ENCODE assay signal across 18 cellular contexts in the genomic region with DNA sequence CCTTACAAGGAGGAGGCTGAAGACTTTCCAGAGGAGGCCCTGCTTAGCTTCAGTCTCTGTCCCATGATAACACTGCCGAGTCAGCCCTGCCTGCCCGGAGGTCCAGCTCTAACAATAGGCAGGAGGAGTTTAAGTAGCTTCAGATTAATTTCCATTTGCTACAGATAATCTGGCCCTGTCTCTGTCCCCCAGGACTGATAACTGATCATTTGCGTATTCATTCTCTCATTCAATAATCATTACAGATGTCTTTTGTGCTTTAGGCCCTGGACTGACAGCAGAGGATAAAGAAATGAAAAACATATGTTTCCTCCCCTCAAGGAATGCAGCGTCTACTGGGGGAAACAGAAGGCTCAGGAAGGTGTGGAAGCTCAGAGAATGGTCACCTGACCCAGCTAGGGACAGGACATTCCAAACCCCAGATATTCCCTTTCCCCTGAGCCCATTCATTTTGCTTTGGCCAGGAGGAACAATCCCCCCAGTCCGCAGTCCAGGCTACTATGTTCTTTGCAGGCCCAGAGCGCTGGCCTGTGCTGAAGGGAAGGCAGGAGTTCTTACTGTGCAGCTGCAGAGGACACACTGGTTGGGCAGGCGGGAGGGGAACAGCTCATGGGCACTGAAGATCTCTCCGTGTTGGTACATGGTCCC. TPM values are rescaled to one million over a fixed set of nuclear protein-coding genes. Genes with fewer than 3 reads are reported as not detected.
DNase-seq lines count a peak whose midpoint lies in the region; ATAC-seq, FAIRE-seq and TF ChIP-seq lines count a peak whose summit lies in the region.
"Had no signal": no experiment of that assay in that cellular context is flagged by ENCODE, and none has a peak within 500 bp of the region (broad histone marks: within the 10 kb centered on the region; RNA-seq: fewer than 3 reads in every experiment).

No MANE protein-coding gene starts in this region.

- TF ChIP-seq CTCF in GM23338 (conservative IDR thresholded peaks at IDR 0.05; ENCODE audit: low read depth in 2 of 2) = no peak
- no peak for TF ChIP-seq CTCF in astrocyte (IDR thresholded peaks at IDR 0.05; ENCODE audit: insufficient read depth, low read depth, low read length)

- peak overlapping the region; percentile 20 for H2BK120ac ChIP-seq in trophoblast cell (ENCODE audit: insufficient read depth, low read length, poor library complexity)

- H2AK5ac ChIP-seq in trophoblast cell (ENCODE audit: low read length) = no peak overlapping the region

- H3K4me3 ChIP-seq in GM23338 (no peak overlapping the region), astrocyte (ENCODE audit: insufficient read depth, low read depth, low read length) (no peak overlapping the region), trophoblast cell (ENCODE audit: low read depth, low read length) (no peak overlapping the region)
- H3K4me3 ChIP-seq: pancreas had no signal

- H3F3A ChIP-seq in GM23338 (replicated peaks; ENCODE audit: low read depth) = no peaks in the 10 kb centered on the region

- H2BK5ac ChIP-seq in trophoblast cell (ENCODE audit: low read depth, low read length, poor library complexity) = no peak overlapping the region

- H3K27me3 Mint-ChIP-seq in GM23338 (ENCODE audit: insufficient read depth, low read depth, poor library complexity) (peaks cover 19% of the 10 kb centered on the region), astrocyte (ENCODE audit: low read depth, unreplicated experiment) (peaks cover 38% of the 10 kb centered on the region)
- peaks cover 1% of the 10 kb centered on the region for H3K27me3 Mint-ChIP-seq in activated T-helper 1 cell treated with anti-CD3 and anti-CD28 coated beads, Interleukin-12 subunit alpha, Interleukin-12 subunit beta, Interleukin-2, Interleukin-4 antibody, amounts not matched to agents 30 ng/mL and 10 ng/mL and 1 ng/mL, durations not matched to agents 14 hours and 24 hours and 36 hours (ENCODE audit: insufficient read depth)
- H3K27me3 Mint-ChIP-seq in naive thymus-derived CD8-positive, alpha-beta T cell = peaks cover 0 to 2% (median 0%) of the 10 kb centered on the region in 5 donors

- H3K4me3 Mint-ChIP-seq in GM23338 = no peak overlapping the region
- H3K4me3 Mint-ChIP-seq in astrocyte (ENCODE audit: unreplicated experiment) = no peak overlapping the region
- H3K4me3 Mint-ChIP-seq in activated T-helper 1 cell treated with anti-CD3 and anti-CD28 coated beads, Interleukin-12 subunit alpha, Interleukin-12 subunit beta, Interleukin-2, Interleukin-4 antibody, amounts not matched to agents 30 ng/mL and 10 ng/mL and 1 ng/mL, durations not matched to agents 14 hours and 24 hours and 36 hours = no peak overlapping the region
- H3K4me3 Mint-ChIP-seq in naive thymus-derived CD8-positive, alpha-beta T cell = no peak overlapping the region

- H4K91ac ChIP-seq in trophoblast cell (ENCODE audit: low read depth, low read length) = no peak overlapping the region

- FAIRE-seq in astrocyte (lab: Jason Lieb, UNC) = no peak
- FAIRE-seq: GM12891, pancreas had no signal

- H3K36me3 ChIP-seq in GM23338 (ENCODE audit: insufficient read depth) (no peaks in the 10 kb centered on the region), astrocyte (ENCODE audit: insufficient read depth, low read length) (no peaks in the 10 kb centered on the region), trophoblast cell (ENCODE audit: control insufficient read depth in 1 of 2, insufficient read depth in 2 of 2, low read length in 2 of 2) (no peaks in the 10 kb centered on the region)
- H3K36me3 ChIP-seq: pancreas had no signal

- H3K9me3 Mint-ChIP-seq in GM23338 (no peaks in the 10 kb centered on the region), astrocyte (ENCODE audit: unreplicated experiment) (no peaks in the 10 kb centered on the region)
- no peaks in the 10 kb centered on the region for H3K9me3 Mint-ChIP-seq in activated T-helper 1 cell treated with anti-CD3 and anti-CD28 coated beads, Interleukin-12 subunit alpha, Interleukin-12 subunit beta, Interleukin-2, Interleukin-4 antibody, amounts not matched to agents 30 ng/mL and 10 ng/mL and 1 ng/mL, durations not matched to agents 14 hours and 24 hours and 36 hours
- H3K9me3 Mint-ChIP-seq in naive thymus-derived CD8-positive, alpha-beta T cell = no peaks in the 10 kb centered on the region

- H4K8ac ChIP-seq in trophoblast cell (ENCODE audit: low read depth, low read length) = peak overlapping the region; percentile 36

- H2AFZ ChIP-seq in GM23338 (peak overlapping the region; percentile 91), astrocyte (ENCODE audit: low read depth, low read length) (no peak overlapping the region), trophoblast cell (ENCODE audit: insufficient read depth, low read length, poor library complexity) (peak overlapping the region; percentile 13)

- DNase-seq in GM23338 (ENCODE audit: low spot score) (peak; percentile 25), astrocyte (ENCODE audit: low read depth) (peak; percentile 36), left cardiac atrium (no peak), trophoblast cell (peak in 1 of 2 donors; percentile 12), substantia nigra (lab: John Stamatoyannopoulos, UW) (no peak)
- DNase-seq in activated T-helper 1 cell treated with anti-CD3 and anti-CD28 coated beads, Interleukin-12 subunit alpha, Interleukin-12 subunit beta, Interleukin-2, Interleukin-4 antibody, amounts not matched to agents 30 ng/mL and 10 ng/mL and 1 ng/mL, durations not matched to agents 14 hours and 24 hours and 36 hours (ENCODE audit: low spot score) = no peak
- DNase-seq in activated CD4-positive, CD25-positive, alpha-beta regulatory T cell (lab: John Stamatoyannopoulos, UW) = no peak
- no peak for DNase-seq in naive thymus-derived CD8-positive, alpha-beta T cell
- DNase-seq: activated CD8-positive, alpha-beta memory T cell treated with anti-CD3 and anti-CD28 coated beads for 24 hours; activated gamma-delta T cell treated with Interleukin-2 at 50 U/mL for 16 hours; hippocampal formation; NCI-H446 treated with DMSO at 0.1 percent for 48 hours; pancreas; stimulated activated CD4-positive, alpha-beta T cell treated with anti-CD3 and anti-CD28 coated beads, Interleukin-1b, Interleukin-23, amount 100 ng/mL, for 48 hours had no signal

- intact Hi-C loops in left cardiac atrium (cut with DNase I) = no loop called here
- intact Hi-C loops in activated T-helper 1 cell treated with anti-CD3 and anti-CD28 coated beads, Interleukin-12 subunit alpha, Interleukin-12 subunit beta, Interleukin-2, Interleukin-4 antibody, amounts not matched to agents 30 ng/mL and 10 ng/mL and 1 ng/mL, durations not matched to agents 14 hours and 24 hours and 36 hours (cut with micrococcal nuclease) = no loop called here

- POLR2A ChIA-PET in naive thymus-derived CD8-positive, alpha-beta T cell (lab: Charles Lee) = no interaction called here

- H3K27ac Mint-ChIP-seq in GM23338 (peak overlapping the region; percentile 26), astrocyte (ENCODE audit: unreplicated experiment) (peak overlapping the region; percentile 48)
- no peak overlapping the region for H3K27ac Mint-ChIP-seq in activated T-helper 1 cell treated with anti-CD3 and anti-CD28 coated beads, Interleukin-12 subunit alpha, Interleukin-12 subunit beta, Interleukin-2, Interleukin-4 antibody, amounts not matched to agents 30 ng/mL and 10 ng/mL and 1 ng/mL, durations not matched to agents 14 hours and 24 hours and 36 hours
- H3K27ac Mint-ChIP-seq in naive thymus-derived CD8-positive, alpha-beta T cell = peak overlapping the region in 1 of 10 donors; percentile 51

- no CpG with 5 or more reads among the region's 8 CpGs for WGBS in trophoblast cell (ENCODE audit: extremely low coverage, insufficient coverage, insufficient read length)

- H3K9ac ChIP-seq in astrocyte (ENCODE audit: low read length) (no peak overlapping the region), trophoblast cell (ENCODE audit: low read length) (no peak overlapping the region)

- H3K4me1 ChIP-seq in GM23338 (ENCODE audit: insufficient read depth) (peaks cover 7% of the 10 kb centered on the region; the same call in 1 of the 2 replicates), astrocyte (ENCODE audit: insufficient read depth, low read length) (no peaks in the 10 kb centered on the region), trophoblast cell (ENCODE audit: control insufficient read depth in 1 of 2, insufficient read depth in 2 of 2, low read length in 2 of 2) (peaks cover 7 to 12% of the 10 kb centered on the region in 2 experiments)
- H3K4me1 ChIP-seq: pancreas had no signal

- H3K23ac ChIP-seq in trophoblast cell (ENCODE audit: low read length) = no peak overlapping the region

- H3K79me2 ChIP-seq in GM23338 (replicated peaks; ENCODE audit: insufficient read depth) (no peaks in the 10 kb centered on the region), astrocyte (ENCODE audit: insufficient read depth, low read length) (no peaks in the 10 kb centered on the region), trophoblast cell (ENCODE audit: control insufficient read depth, insufficient read depth, low read length, poor library complexity) (no peaks in the 10 kb centered on the region)

- H3K14ac ChIP-seq in trophoblast cell (ENCODE audit: low read length) = no peak overlapping the region

- no peaks in the 10 kb centered on the region for H3K79me1 ChIP-seq in trophoblast cell (ENCODE audit: low read length)

- H3K36me3 Mint-ChIP-seq in GM23338 (ENCODE audit: low read depth) (no peaks in the 10 kb centered on the region), astrocyte (ENCODE audit: low read depth, unreplicated experiment) (peaks cover 2% of the 10 kb centered on the region)
- H3K36me3 Mint-ChIP-seq in activated T-helper 1 cell treated with anti-CD3 and anti-CD28 coated beads, Interleukin-12 subunit alpha, Interleukin-12 subunit beta, Interleukin-2, Interleukin-4 antibody, amounts not matched to agents 30 ng/mL and 10 ng/mL and 1 ng/mL, durations not matched to agents 14 hours and 24 hours and 36 hours (ENCODE audit: low read depth) = no peaks in the 10 kb centered on the region
- H3K36me3 Mint-ChIP-seq in naive thymus-derived CD8-positive, alpha-beta T cell = no peaks in the 10 kb centered on the region

- peak; percentile 52 for ATAC-seq in GM23338
- ATAC-seq in left cardiac atrium = peak; percentile 48 to 59
- no peak for ATAC-seq in naive thymus-derived CD8-positive, alpha-beta T cell

- H4K20me1 ChIP-seq in GM23338 (replicated peaks; ENCODE audit: insufficient read depth) = no peaks in the 10 kb centered on the region
- H4K20me1 ChIP-seq in astrocyte (ENCODE audit: insufficient read depth, low read length) = no peaks in the 10 kb centered on the region

- peak overlapping the region; percentile 30 for H2BK12ac ChIP-seq in trophoblast cell (ENCODE audit: low read length)

- H3K4me1 Mint-ChIP-seq in GM23338 (peaks cover 11% of the 10 kb centered on the region), astrocyte (ENCODE audit: low read depth, unreplicated experiment) (peaks cover 10% of the 10 kb centered on the region)
- H3K4me1 Mint-ChIP-seq in activated T-helper 1 cell treated with anti-CD3 and anti-CD28 coated beads, Interleukin-12 subunit alpha, Interleukin-12 subunit beta, Interleukin-2, Interleukin-4 antibody, amounts not matched to agents 30 ng/mL and 10 ng/mL and 1 ng/mL, durations not matched to agents 14 hours and 24 hours and 36 hours (ENCODE audit: low read depth) = no peaks in the 10 kb centered on the region
- peaks cover 0 to 2% (median 0%) of the 10 kb centered on the region in 4 donors for H3K4me1 Mint-ChIP-seq in naive thymus-derived CD8-positive, alpha-beta T cell

- H3K9me2 ChIP-seq in GM23338 (ENCODE audit: insufficient read depth) = no peaks in the 10 kb centered on the region

- H3K27me3 ChIP-seq in GM23338 (ENCODE audit: insufficient read depth) (no peaks in the 10 kb centered on the region), astrocyte (ENCODE audit: insufficient read depth, low read length) (no peaks in the 10 kb centered on the region), trophoblast cell (ENCODE audit: insufficient read depth, low read length) (no peaks in the 10 kb centered on the region)
- H3K27me3 ChIP-seq: pancreas had no signal

- H3K27ac ChIP-seq in GM23338 (ENCODE audit: low read depth) (no peak overlapping the region), astrocyte (ENCODE audit: low read depth, low read length) (no peak overlapping the region), trophoblast cell (ENCODE audit: low read depth, low read length) (no peak overlapping the region), substantia nigra (ENCODE audit: low read depth, low read length, poor library complexity, severe bottlenecking) (no peak overlapping the region)
- H3K27ac ChIP-seq: pancreas had no signal

- H4K12ac ChIP-seq in trophoblast cell (ENCODE audit: low read depth, low read length) = no peak overlapping the region

- H3K9me3 ChIP-seq in astrocyte (ENCODE audit: insufficient read depth, low read depth, low read length) (no peaks in the 10 kb centered on the region), trophoblast cell (ENCODE audit: insufficient read depth, low read depth, low read length) (peaks cover 2% of the 10 kb centered on the region)
- H3K9me3 ChIP-seq: pancreas had no signal

- no peak overlapping the region for H3K4me2 ChIP-seq in GM23338
- H3K4me2 ChIP-seq in astrocyte (ENCODE audit: low read length) = no peak overlapping the region
- no peak overlapping the region for H3K4me2 ChIP-seq in trophoblast cell (ENCODE audit: low read length)

- H3K18ac ChIP-seq in trophoblast cell (ENCODE audit: low read length) = no peak overlapping the region

- H3K4ac ChIP-seq in trophoblast cell (ENCODE audit: low read depth, low read length) = no peak overlapping the region

RNA-seq across cellular contexts. Expression of gene CHRDL2, which starts 20.8 kb away (rescaled TPM):
- 0.16 and 0.21 TPM in 2 replicates for total RNA-seq in GM23338 (2014; rRNA removed; shearing (Covaris generic))
- 0.38 TPM in 1 of 2 replicates, not detected in the other for polyA plus RNA-seq in GM23338 (2016; fragmentation: Nextera tagmentation; extraction: Ambion mirVana)
- total RNA-seq in astrocyte (not detected in 2 replicates), left cardiac atrium (10 to 100 TPM in 1 of 2 donors, 1 to 10 TPM in 1; 6.1 to 25.4 TPM)
- polyA plus RNA-seq in trophoblast cell (2013) = not detected in 2 replicates
- total RNA-seq in activated T-helper 1 cell treated with anti-CD3 and anti-CD28 coated beads, Interleukin-12 subunit alpha, Interleukin-12 subunit beta, Interleukin-2, Interleukin-4 antibody, amounts not matched to agents 30 ng/mL and 10 ng/mL and 1 ng/mL, durations not matched to agents 14 hours and 24 hours and 36 hours = not detected in 2 replicates
- total RNA-seq in naive thymus-derived CD8-positive, alpha-beta T cell = not detected
- polyA plus RNA-seq in naive thymus-derived CD8-positive, alpha-beta T cell = not detected
- total RNA-seq: LHCN-M2; lung microvascular endothelial cell; T-helper 2 cell treated with Interferon-gamma antibody and Interleukin-4, amounts not matched to agents 100 ng/mL and 5 ng/mL, for 36 hours had no signal

RNA-seq across cellular contexts. Expression of gene RNF169, which starts 38.2 kb away (rescaled TPM):
- 15.1 and 16.5 TPM in 2 replicates for total RNA-seq in GM23338 (2014; rRNA removed; shearing (Covaris generic))
- polyA plus RNA-seq in GM23338 (2016; fragmentation: Nextera tagmentation; extraction: Ambion mirVana) = 0.78 and 0.90 TPM in 2 replicates
- total RNA-seq in astrocyte (9.8 and 10.7 TPM in 2 replicates), left cardiac atrium (10 to 100 TPM; 10.3 to 11.6 TPM)
- polyA plus RNA-seq in trophoblast cell (2013) = 4.2 and 4.6 TPM in 2 replicates
- 14.8 and 15.3 TPM in 2 replicates for total RNA-seq in activated T-helper 1 cell treated with anti-CD3 and anti-CD28 coated beads, Interleukin-12 subunit alpha, Interleukin-12 subunit beta, Interleukin-2, Interleukin-4 antibody, amounts not matched to agents 30 ng/mL and 10 ng/mL and 1 ng/mL, durations not matched to agents 14 hours and 24 hours and 36 hours
- 10 to 100 TPM; 22.7 to 24.2 TPM for total RNA-seq in naive thymus-derived CD8-positive, alpha-beta T cell
- polyA plus RNA-seq in naive thymus-derived CD8-positive, alpha-beta T cell = 1 to 10 TPM in 2 of 3 donors, under 1 TPM in 1; 0.51 to 2.2 (median 1.4) TPM

Comparison
In these comparisons a context has a peak if more than half of its experiments do, and no peak if none do; other contexts are left out.
1. ATAC-seq: peak in GM23338 (single experiment) and left cardiac atrium (2 of 2); none in naive thymus-derived CD8-positive, alpha-beta T cell (0 of 2).
2. DNase-seq: peak in GM23338 (single experiment) and astrocyte (single experiment); none in left cardiac atrium (single experiment), substantia nigra (0 of 49), activated T-helper 1 cell treated with anti-CD3 and anti-CD28 coated beads, Interleukin-12 subunit alpha, Interleukin-12 subunit beta, Interleukin-2, Interleukin-4 antibody, amounts not matched to agents 30 ng/mL and 10 ng/mL and 1 ng/mL, durations not matched to agents 14 hours and 24 hours and 36 hours (single experiment), activated CD4-positive, CD25-positive, alpha-beta regulatory T cell (0 of 4) and naive thymus-derived CD8-positive, alpha-beta T cell (0 of 10).